In the genomic region with DNA sequence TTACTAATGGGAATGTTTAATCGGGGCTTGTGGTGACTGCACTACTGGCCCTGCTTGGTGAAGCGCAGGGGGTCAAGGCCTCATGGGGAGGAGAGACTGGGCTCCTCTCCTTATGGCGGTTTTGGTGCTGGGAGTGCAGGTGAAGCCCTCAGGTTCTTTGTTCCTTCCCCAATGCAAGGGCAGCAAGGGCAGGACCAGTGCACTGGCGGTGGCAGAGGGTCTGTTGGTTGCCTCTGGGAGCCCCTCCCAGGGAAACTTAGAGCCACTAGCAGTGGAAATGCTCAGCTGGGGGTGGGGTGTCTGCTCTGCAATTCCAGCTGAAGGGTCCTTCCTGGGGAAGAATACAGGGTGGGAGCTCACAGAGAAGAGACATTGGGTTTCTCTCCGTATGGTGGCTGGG, we compare ENCODE assay signal across 20 cellular contexts.
DNase-seq lines count a peak whose midpoint lies in the region; ATAC-seq, FAIRE-seq and TF ChIP-seq lines count a peak whose summit lies in the region.
"Had no signal": no experiment of that assay in that cellular context is flagged by ENCODE, and none has a peak within 500 bp of the region (broad histone marks: within the 10 kb centered on the region; RNA-seq: fewer than 3 reads in every experiment).

No MANE protein-coding gene starts in this region.

- H3K9me3 ChIP-seq in H1 (ENCODE audit: insufficient read depth in 2 of 2, low read depth in 1 of 2, low read length in 1 of 2) = peaks cover 2 to 9% of the 10 kb centered on the region in 2 experiments; a peak in 2 of 4 replicates
- H3K9me3 ChIP-seq: BE2C had no signal

- no peak for TF ChIP-seq POLR2A in H1 (IDR thresholded peaks at IDR 0.05; ENCODE audit: control extremely low read depth in 1 of 2, low read depth in 2 of 2, low read length in 2 of 2)

- FAIRE-seq in H1 (lab: Jason Lieb, UNC) = no peak
- FAIRE-seq: A204.1, GM12878 had no signal

- no peak overlapping the region for H3K4me2 ChIP-seq in H1 (ENCODE audit: insufficient read depth in 1 of 2, low read depth in 2 of 2, low read length in 2 of 2)

- no peaks in the 10 kb centered on the region for H3K4me1 ChIP-seq in H1 (replicated peaks in 1 of 4; ENCODE audit: control insufficient read depth in 3 of 4, insufficient read depth in 4 of 4, low read length in 3 of 4)
- H3K4me1 ChIP-seq: BE2C had no signal

- TF ChIP-seq CTCF in H1 (IDR thresholded peaks at IDR 0.05; ENCODE audit: control extremely low read depth in 1 of 3, insufficient read depth in 1 of 3, low read depth in 1 of 3, low read length in 3 of 3) (no peak), brain microvascular endothelial cell (IDR thresholded peaks at IDR 0.05; ENCODE audit: low read depth, low read length, missing control alignments) (no peak), HFFc6 (IDR thresholded peaks at IDR 0.05) (no peak)

- H2AK5ac ChIP-seq in H1 (ENCODE audit: low read depth, low read length) = no peak overlapping the region

- WGBS in H1 (ENCODE audit: extremely low coverage in 1 of 2, insufficient coverage in 1 of 2, insufficient read length in 1 of 2, insufficient replicate concordance in 2 of 2, low coverage in 1 of 2, low lambda C conversion rate in 2 of 2, missing lambda C conversion rate in 1 of 2), 2 experiments = 95% methylated on average over 5 of the region's 5 CpGs; no CpG with 5 or more reads in 1 of the 2 experiments

- no peak overlapping the region for H3K9ac ChIP-seq in H1 (replicated peaks in 1 of 4; ENCODE audit: extremely low read depth in 1 of 4, low read depth in 3 of 4, low read length in 3 of 4)

- DNase-seq in caudate nucleus (lab: John Stamatoyannopoulos, UW) (no peak), H1 (ENCODE audit: low read depth in 1 of 2, low spot score in 2 of 2) (no peak), substantia nigra (lab: John Stamatoyannopoulos, UW) (no peak), brain microvascular endothelial cell (no peak), LoVo (ENCODE audit: low spot score) (no peak), HFFc6 (no peak)
- DNase-seq: ACHN; BE2C; CD4-positive, CD25-positive, alpha-beta regulatory T cell; CD8-positive, alpha-beta memory T cell; COR-L47; DMS 273 treated with DMSO at 0.1 percent for 48 hours; DMS53; DND-41; EL; GOT3 had no signal

- H3K36me3 ChIP-seq in H1 (ENCODE audit: control insufficient read depth in 2 of 4, insufficient read depth in 4 of 4, low read length in 3 of 4) = no peaks in the 10 kb centered on the region
- H3K36me3 ChIP-seq in brain microvascular endothelial cell (replicated peaks) = no peaks in the 10 kb centered on the region
- H3K36me3 ChIP-seq: BE2C had no signal

- no peak for TF ChIP-seq RAD21 in H1 (IDR thresholded peaks at IDR 0.05 in 1 of 2, conservative IDR thresholded peaks at IDR 0.05 in 1 of 2; ENCODE audit: low read depth in 2 of 2, low read length in 2 of 2)

- H4K20me1 ChIP-seq in H1 (replicated peaks in 1 of 2; ENCODE audit: control insufficient read depth in 1 of 2, insufficient read depth in 2 of 2, low read length in 2 of 2) = no peaks in the 10 kb centered on the region

- ATAC-seq in HG02610 (IDR thresholded peaks at IDR 0.05; ENCODE audit: unreplicated experiment) = no peak

- H3K79me1 ChIP-seq in H1 (ENCODE audit: low read depth, low read length) = no peaks in the 10 kb centered on the region

- in situ Hi-C loops in brain microvascular endothelial cell (cut with HindIII; ENCODE audit: low pct_ligation_motif_present, low sequenced_read_pairs) = no loop called here

- H3K27ac ChIP-seq in caudate nucleus (ENCODE audit: low read depth, low read length) = peak overlapping the region; percentile 78
- no peak overlapping the region for H3K27ac ChIP-seq in H1 (ENCODE audit: low read depth, low read length)
- peak overlapping the region; percentile 24 for H3K27ac ChIP-seq in substantia nigra (ENCODE audit: low read depth, low read length, poor library complexity, severe bottlenecking)
- H3K27ac ChIP-seq in brain microvascular endothelial cell = no peak overlapping the region

- H3K56ac ChIP-seq in H1 (replicated peaks; ENCODE audit: insufficient read length, low read depth, low read length) = no peak overlapping the region

- CTCF ChIA-PET in H1 (lab: Charles Lee; ENCODE audit: partially characterized antibody) = interaction anchor here (0.6 kb wide), 1 partner anchor 458 kb away, joined by 3 read pairs; no protein-coding TSS in a partner anchor

- no peak overlapping the region for H2BK5ac ChIP-seq in H1 (ENCODE audit: low read depth, low read length)

- H3K27me3 Mint-ChIP-seq in HFFc6 (ENCODE audit: insufficient read depth) = peaks cover 3% of the 10 kb centered on the region
- H3K27me3 Mint-ChIP-seq: CD4-positive, CD25-positive, alpha-beta regulatory T cell; CD8-positive, alpha-beta memory T cell had no signal

- H3K4ac ChIP-seq in H1 (replicated peaks; ENCODE audit: insufficient read length, low read depth, low read length) = no peak overlapping the region

- H3K4me1 Mint-ChIP-seq in HFFc6 (ENCODE audit: low read depth) = no peaks in the 10 kb centered on the region
- H3K4me1 Mint-ChIP-seq: CD8-positive, alpha-beta memory T cell had no signal

- TF ChIP-seq EP300 in H1 (IDR thresholded peaks at IDR 0.05; ENCODE audit: borderline replicate concordance in 1 of 2, low read depth in 2 of 2, low read length in 2 of 2) = no peak

- H3K9me3 Mint-ChIP-seq in HFFc6 = peaks cover 7% of the 10 kb centered on the region

- H4K91ac ChIP-seq in H1 (replicated peaks; ENCODE audit: insufficient read length, low read length) = peak overlapping the region; percentile 40

- H3K79me2 ChIP-seq in H1 (ENCODE audit: control insufficient read depth in 1 of 2, insufficient read depth in 2 of 2, low read length in 2 of 2) = no peaks in the 10 kb centered on the region

- POLR2A ChIA-PET in H1 (lab: Charles Lee; ENCODE audit: partially characterized antibody) = no interaction called here

- H3K4me3 ChIP-seq in H1 (ENCODE audit: extremely low read depth in 1 of 4, insufficient read depth in 2 of 4, low read depth in 3 of 4, low read length in 4 of 4) (no peak overlapping the region), brain microvascular endothelial cell (ENCODE audit: low read depth, low read length) (no peak overlapping the region)
- H3K4me3 ChIP-seq: GM12878 had no signal

- H3K23me2 ChIP-seq in H1 (ENCODE audit: low read depth, low read length) = no peaks in the 10 kb centered on the region

- no peak overlapping the region for H4K8ac ChIP-seq in H1 (ENCODE audit: extremely low read depth, insufficient read depth, low read length)

- H2BK12ac ChIP-seq in H1 (ENCODE audit: low read depth, low read length) = no peak overlapping the region

- no peak overlapping the region for H3K14ac ChIP-seq in H1 (ENCODE audit: insufficient read length)

- H2BK20ac ChIP-seq in H1 (ENCODE audit: low read length) = no peak overlapping the region

- no peak overlapping the region for H2BK120ac ChIP-seq in H1 (replicated peaks; ENCODE audit: low read depth, low read length)

- H4K5ac ChIP-seq in H1 (ENCODE audit: insufficient read length, low read depth, low read length) = no peak overlapping the region

- peaks cover 0 to 1% (median 0%) of the 10 kb centered on the region in 4 experiments; a peak in 1 of 7 replicates for H3K27me3 ChIP-seq in H1 (replicated peaks in 1 of 4; ENCODE audit: control insufficient read depth in 3 of 4, extremely low read depth in 1 of 4, insufficient read depth in 3 of 4, low read length in 3 of 4)
- no peaks in the 10 kb centered on the region for H3K27me3 ChIP-seq in brain microvascular endothelial cell (replicated peaks)
- H3K27me3 ChIP-seq: BE2C had no signal

- H2AFZ ChIP-seq in H1 (ENCODE audit: low read length) = 0 out of 2 replicates have a peak overlapping the region, but pooled peaks have one; percentile 73

- H3K4me3 Mint-ChIP-seq in HFFc6 = no peak overlapping the region
- H3K4me3 Mint-ChIP-seq: CD8-positive, alpha-beta memory T cell; H9 had no signal

- H3K27ac Mint-ChIP-seq in HFFc6 = no peak overlapping the region
- H3K27ac Mint-ChIP-seq: CD4-positive, CD25-positive, alpha-beta regulatory T cell; CD8-positive, alpha-beta memory T cell had no signal

- H2BK15ac ChIP-seq in H1 (ENCODE audit: low read length) = no peak overlapping the region

- no peak overlapping the region for H3K18ac ChIP-seq in H1 (ENCODE audit: extremely low read depth, low read length)

- no peak overlapping the region for H3K23ac ChIP-seq in H1 (ENCODE audit: insufficient read length)

- H3K36me3 Mint-ChIP-seq in HFFc6 (ENCODE audit: low read depth) = no peaks in the 10 kb centered on the region

TF ChIP-seq in H1, 55 proteins besides CTCF, POLR2A, EP300 and RAD21:
- TF ChIP-seq MAFK (IDR thresholded peaks at IDR 0.05; ENCODE audit: low read depth, low read length) (no peak), CBX8 (IDR thresholded peaks at IDR 0.05; ENCODE audit: borderline replicate concordance, low read depth, low read length) (no peak)

Comparison
In these comparisons a context has a peak if more than half of its experiments do, and no peak if none do; other contexts are left out.
1. H3K27ac ChIP-seq: peak in caudate nucleus (single experiment) and substantia nigra (single experiment); none in H1 (single experiment) and brain microvascular endothelial cell (single experiment).